Comparison of ENCODE assay signal across 31 cellular contexts in the genomic region with DNA sequence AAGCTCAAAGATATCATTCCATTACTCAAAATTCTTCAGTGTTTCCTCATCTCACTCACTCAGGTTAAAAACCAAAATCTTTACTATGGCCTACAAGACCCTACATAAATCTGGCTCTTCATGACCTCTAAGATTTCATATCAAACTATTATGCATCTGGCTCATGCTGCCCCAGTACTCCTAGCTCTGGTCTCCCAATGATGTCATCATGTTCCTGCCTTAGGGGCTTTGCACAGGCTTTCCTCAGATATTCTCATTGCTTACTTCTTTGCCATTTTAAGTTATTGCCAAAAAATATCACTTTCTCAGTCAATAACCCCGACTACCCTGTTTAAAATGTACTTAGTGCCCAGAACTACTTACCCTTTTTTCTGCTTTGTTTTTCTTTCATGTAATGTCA.
"Had no signal": no experiment of that assay in that cellular context is flagged by ENCODE, and none has a peak within 500 bp of the region (broad histone marks: within the 10 kb centered on the region; RNA-seq: fewer than 3 reads in every experiment).

No MANE protein-coding gene starts in this region.

- FAIRE-seq: pancreas, urothelium cell line had no signal

- H3K4me2 ChIP-seq: smooth muscle cell had no signal

- H3K27me3 ChIP-seq: neutrophil, pancreas, spleen, suprapubic skin, testis, tibial artery, transverse colon, upper lobe of left lung, vagina had no signal

- H3K36me3 ChIP-seq: neutrophil, pancreas, spleen, suprapubic skin, tibial artery, transverse colon, upper lobe of left lung, vagina had no signal

- H3K4me1 ChIP-seq: pancreas, psoas muscle, spleen, testis, transverse colon, upper lobe of left lung, vagina had no signal

- H3K27me3 Mint-ChIP-seq: natural killer cell treated with Interleukin-12 subunit alpha and Interleukin-12 subunit beta and Interleukin-15 and Interleukin-18, amount 100 ng/mL, for 72 hours; progenitor cell of endocrine pancreas; stimulated activated memory B cell treated with anti-CD40 and anti-IgM and Interleukin-4, amounts not matched to agents 10 μg/mL and 1 μg/mL and 100 μg/mL, for 72 hours; stimulated activated naive CD8-positive, alpha-beta T cell treated with anti-CD3 and anti-CD28 coated beads, Interleukin-15, amount 100 ng/mL, for 72 hours had no signal

- H3K4me3 ChIP-seq: pancreas, psoas muscle, skin epidermis, smooth muscle cell, spleen, suprapubic skin, testis, tibial artery, transverse colon, upper lobe of left lung, vagina had no signal

- H3K27ac ChIP-seq: neutrophil, pancreas, psoas muscle, skin epidermis, spleen, suprapubic skin, testis, tibial artery, transverse colon, upper lobe of left lung, vagina had no signal

- DNase-seq: naive thymus-derived CD8-positive, alpha-beta T cell; nephron progenitor cell; nucleus accumbens; pancreas; psoas muscle; right cardiac atrium; spleen; stimulated activated CD4-positive, alpha-beta T cell treated with anti-CD3 and anti-CD28 coated beads, Interleukin-12 subunit alpha, Interleukin-12 subunit beta, amount 100 ng/mL, for 4 hours; stimulated activated CD4-positive, alpha-beta T cell treated with anti-CD3 and anti-CD28 coated beads, Interleukin-1b, Interleukin-23, amount 100 ng/mL, for 48 hours; stimulated activated CD4-positive, alpha-beta T cell treated with anti-CD3 and anti-CD28 coated beads, Interleukin-4, amount 100 ng/mL, for 1 hour; stimulated activated CD4-positive, alpha-beta T cell treated with anti-CD3 and anti-CD28 coated beads, Interleukin-4, amount 100 ng/mL, for 4 hours; stimulated activated CD8-positive, alpha-beta memory T cell treated with anti-CD3 and anti-CD28 coated beads, Interleukin-4, amount 100 ng/mL, for 48 hours; stimulated activated naive CD4-positive, alpha-beta T cell; stimulated activated naive CD8-positive, alpha-beta T cell treated with anti-CD3 and anti-CD28 coated beads, Interleukin-15, amount 100 ng/mL, for 72 hours; stimulated activated naive CD8-positive, alpha-beta T cell treated with anti-CD3 and anti-CD28 coated beads, Interleukin-15, Interleukin-2, amounts not matched to agents 100 U/mL and 50 U/mL, for 24 hours; substantia nigra; testis; tibial artery; transverse colon; upper lobe of left lung had no signal

- ATAC-seq: naive thymus-derived CD8-positive, alpha-beta T cell; natural killer cell treated with Interleukin-12 subunit alpha and Interleukin-12 subunit beta and Interleukin-15 and Interleukin-18, amount 100 ng/mL, for 72 hours; pancreas; psoas muscle; right cardiac atrium; sciatic nerve; stimulated activated memory B cell treated with anti-CD40 and anti-IgM and Interleukin-4, amounts not matched to agents 10 μg/mL and 1 μg/mL and 100 μg/mL, for 72 hours; stimulated activated naive CD8-positive, alpha-beta T cell treated with anti-CD3 and anti-CD28 coated beads, Interleukin-15, amount 100 ng/mL, for 72 hours; stimulated activated naive CD8-positive, alpha-beta T cell treated with anti-CD3 and anti-CD28 coated beads, Interleukin-15, Interleukin-2, amounts not matched to agents 100 U/mL and 50 U/mL, for 24 hours had no signal

- H3K9me3 ChIP-seq: neutrophil, pancreas, psoas muscle, suprapubic skin, testis, tibial artery, transverse colon, upper lobe of left lung, vagina had no signal

- H3K9me3 Mint-ChIP-seq: natural killer cell treated with Interleukin-12 subunit alpha and Interleukin-12 subunit beta and Interleukin-15 and Interleukin-18, amount 100 ng/mL, for 72 hours; stimulated activated memory B cell treated with anti-CD40 and anti-IgM and Interleukin-4, amounts not matched to agents 10 μg/mL and 1 μg/mL and 100 μg/mL, for 72 hours had no signal

- H3K27ac Mint-ChIP-seq: naive thymus-derived CD8-positive, alpha-beta T cell; natural killer cell treated with Interleukin-12 subunit alpha and Interleukin-12 subunit beta and Interleukin-15 and Interleukin-18, amount 100 ng/mL, for 72 hours; nephron progenitor cell; progenitor cell of endocrine pancreas; stimulated activated memory B cell treated with anti-CD40 and anti-IgM and Interleukin-4, amounts not matched to agents 10 μg/mL and 1 μg/mL and 100 μg/mL, for 72 hours; stimulated activated naive CD8-positive, alpha-beta T cell treated with anti-CD3 and anti-CD28 coated beads, Interleukin-15, amount 100 ng/mL, for 72 hours had no signal

- H3K4me1 Mint-ChIP-seq: naive thymus-derived CD8-positive, alpha-beta T cell; nephron progenitor cell; neural crest cell; stimulated activated memory B cell treated with anti-CD40 and anti-IgM and Interleukin-4, amounts not matched to agents 10 μg/mL and 1 μg/mL and 100 μg/mL, for 72 hours; stimulated activated naive CD8-positive, alpha-beta T cell treated with anti-CD3 and anti-CD28 coated beads, Interleukin-15, amount 100 ng/mL, for 72 hours had no signal

- H3K4me3 Mint-ChIP-seq: naive thymus-derived CD8-positive, alpha-beta T cell; natural killer cell treated with Interleukin-12 subunit alpha and Interleukin-12 subunit beta and Interleukin-15 and Interleukin-18, amount 100 ng/mL, for 72 hours; nephron progenitor cell; neural crest cell; stimulated activated memory B cell treated with anti-CD40 and anti-IgM and Interleukin-4, amounts not matched to agents 10 μg/mL and 1 μg/mL and 100 μg/mL, for 72 hours; stimulated activated naive CD8-positive, alpha-beta T cell treated with anti-CD3 and anti-CD28 coated beads, Interleukin-15, amount 100 ng/mL, for 72 hours had no signal
